ENCODE assay signal across 1 cellular context in the genomic region with DNA sequence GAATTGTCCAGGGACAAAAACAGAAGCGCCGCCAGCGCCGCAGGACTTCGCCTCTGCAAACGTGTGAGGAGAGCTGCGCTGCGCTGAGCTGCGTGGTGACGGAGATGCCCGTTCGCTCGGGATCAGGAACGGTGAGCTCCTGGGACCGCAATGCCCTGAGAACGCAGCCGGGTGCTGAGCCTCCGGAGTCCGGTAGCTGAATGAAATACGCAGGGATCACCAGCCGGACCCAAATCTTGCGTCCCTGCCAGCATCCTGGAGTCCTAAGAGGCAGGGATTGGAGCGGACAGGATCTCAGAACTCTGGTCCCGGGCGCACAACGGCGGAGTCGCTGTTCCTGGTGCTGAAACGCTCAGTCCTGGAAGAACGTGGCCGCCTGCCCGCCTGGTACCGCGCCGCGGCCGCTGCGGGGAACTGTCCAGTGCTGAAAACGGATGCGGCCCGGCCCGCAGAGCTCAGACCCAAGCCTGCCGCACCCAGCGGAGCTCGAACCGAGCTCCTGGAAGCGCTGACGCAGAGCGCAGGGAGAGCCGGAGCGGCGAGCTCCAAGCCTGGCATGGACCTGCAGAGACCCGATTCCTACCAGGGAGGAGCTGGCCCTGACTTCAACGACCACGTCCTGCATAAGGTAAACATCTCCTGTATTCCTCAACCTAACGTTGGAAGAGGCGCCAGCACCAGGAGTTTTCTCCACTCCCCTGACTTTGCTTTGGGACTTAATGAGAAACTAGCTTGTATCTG.
TF ChIP-seq lines count a peak whose summit lies in the region.

No MANE protein-coding gene starts in this region.

TF ChIP-seq in HepG2, 621 proteins besides CTCF, POLR2A, EP300 and RAD21 (continued from another document and continues in another):
- TF ChIP-seq, protein P1, sequence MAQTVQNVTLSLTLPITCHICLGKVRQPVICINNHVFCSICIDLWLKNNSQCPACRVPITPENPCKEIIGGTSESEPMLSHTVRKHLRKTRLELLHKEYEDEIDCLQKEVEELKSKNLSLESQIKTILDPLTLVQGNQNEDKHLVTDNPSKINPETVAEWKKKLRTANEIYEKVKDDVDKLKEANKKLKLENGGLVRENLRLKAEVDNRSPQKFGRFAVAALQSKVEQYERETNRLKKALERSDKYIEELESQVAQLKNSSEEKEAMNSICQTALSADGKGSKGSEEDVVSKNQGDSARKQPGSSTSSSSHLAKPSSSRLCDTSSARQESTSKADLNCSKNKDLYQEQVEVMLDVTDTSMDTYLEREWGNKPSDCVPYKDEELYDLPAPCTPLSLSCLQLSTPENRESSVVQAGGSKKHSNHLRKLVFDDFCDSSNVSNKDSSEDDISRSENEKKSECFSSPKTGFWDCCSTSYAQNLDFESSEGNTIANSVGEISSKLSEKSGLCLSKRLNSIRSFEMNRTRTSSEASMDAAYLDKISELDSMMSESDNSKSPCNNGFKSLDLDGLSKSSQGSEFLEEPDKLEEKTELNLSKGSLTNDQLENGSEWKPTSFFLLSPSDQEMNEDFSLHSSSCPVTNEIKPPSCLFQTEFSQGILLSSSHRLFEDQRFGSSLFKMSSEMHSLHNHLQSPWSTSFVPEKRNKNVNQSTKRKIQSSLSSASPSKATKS (CRISPR knock-in tag; IDR thresholded peaks at IDR 0.05), result peak; percentile 100
- TF ChIP-seq KLF12 (CRISPR knock-in tag; IDR thresholded peaks at IDR 0.05; ENCODE audit: borderline replicate concordance) (peak; percentile 100), POLR2AphosphoS2 (IDR thresholded peaks at IDR 0.05; ENCODE audit: low read depth, low read length) (no peak), FOXM1 (CRISPR knock-in tag; IDR thresholded peaks at IDR 0.05) (peak; percentile 98), ISX (CRISPR knock-in tag; conservative IDR thresholded peaks at IDR 0.05) (peak; percentile 100), GPN1 (CRISPR knock-in tag; IDR thresholded peaks at IDR 0.05; ENCODE audit: borderline replicate concordance) (peak; percentile 100), NR2F2 (IDR thresholded peaks at IDR 0.05; ENCODE audit: borderline replicate concordance, low read depth) (no peak), KLF16 (CRISPR knock-in tag; IDR thresholded peaks at IDR 0.05) (peak; percentile 100), LCORL (IDR thresholded peaks at IDR 0.05) (no peak), LCORL (CRISPR knock-in tag; IDR thresholded peaks at IDR 0.05) (peak; percentile 98), TARDBP (CRISPR knock-in tag; IDR thresholded peaks at IDR 0.05) (peak; percentile 98), JUN (CRISPR knock-in tag; IDR thresholded peaks at IDR 0.05) (peak; percentile 94), RFX3 (CRISPR knock-in tag; IDR thresholded peaks at IDR 0.05) (peak; percentile 71)
- TF ChIP-seq, protein P2, sequence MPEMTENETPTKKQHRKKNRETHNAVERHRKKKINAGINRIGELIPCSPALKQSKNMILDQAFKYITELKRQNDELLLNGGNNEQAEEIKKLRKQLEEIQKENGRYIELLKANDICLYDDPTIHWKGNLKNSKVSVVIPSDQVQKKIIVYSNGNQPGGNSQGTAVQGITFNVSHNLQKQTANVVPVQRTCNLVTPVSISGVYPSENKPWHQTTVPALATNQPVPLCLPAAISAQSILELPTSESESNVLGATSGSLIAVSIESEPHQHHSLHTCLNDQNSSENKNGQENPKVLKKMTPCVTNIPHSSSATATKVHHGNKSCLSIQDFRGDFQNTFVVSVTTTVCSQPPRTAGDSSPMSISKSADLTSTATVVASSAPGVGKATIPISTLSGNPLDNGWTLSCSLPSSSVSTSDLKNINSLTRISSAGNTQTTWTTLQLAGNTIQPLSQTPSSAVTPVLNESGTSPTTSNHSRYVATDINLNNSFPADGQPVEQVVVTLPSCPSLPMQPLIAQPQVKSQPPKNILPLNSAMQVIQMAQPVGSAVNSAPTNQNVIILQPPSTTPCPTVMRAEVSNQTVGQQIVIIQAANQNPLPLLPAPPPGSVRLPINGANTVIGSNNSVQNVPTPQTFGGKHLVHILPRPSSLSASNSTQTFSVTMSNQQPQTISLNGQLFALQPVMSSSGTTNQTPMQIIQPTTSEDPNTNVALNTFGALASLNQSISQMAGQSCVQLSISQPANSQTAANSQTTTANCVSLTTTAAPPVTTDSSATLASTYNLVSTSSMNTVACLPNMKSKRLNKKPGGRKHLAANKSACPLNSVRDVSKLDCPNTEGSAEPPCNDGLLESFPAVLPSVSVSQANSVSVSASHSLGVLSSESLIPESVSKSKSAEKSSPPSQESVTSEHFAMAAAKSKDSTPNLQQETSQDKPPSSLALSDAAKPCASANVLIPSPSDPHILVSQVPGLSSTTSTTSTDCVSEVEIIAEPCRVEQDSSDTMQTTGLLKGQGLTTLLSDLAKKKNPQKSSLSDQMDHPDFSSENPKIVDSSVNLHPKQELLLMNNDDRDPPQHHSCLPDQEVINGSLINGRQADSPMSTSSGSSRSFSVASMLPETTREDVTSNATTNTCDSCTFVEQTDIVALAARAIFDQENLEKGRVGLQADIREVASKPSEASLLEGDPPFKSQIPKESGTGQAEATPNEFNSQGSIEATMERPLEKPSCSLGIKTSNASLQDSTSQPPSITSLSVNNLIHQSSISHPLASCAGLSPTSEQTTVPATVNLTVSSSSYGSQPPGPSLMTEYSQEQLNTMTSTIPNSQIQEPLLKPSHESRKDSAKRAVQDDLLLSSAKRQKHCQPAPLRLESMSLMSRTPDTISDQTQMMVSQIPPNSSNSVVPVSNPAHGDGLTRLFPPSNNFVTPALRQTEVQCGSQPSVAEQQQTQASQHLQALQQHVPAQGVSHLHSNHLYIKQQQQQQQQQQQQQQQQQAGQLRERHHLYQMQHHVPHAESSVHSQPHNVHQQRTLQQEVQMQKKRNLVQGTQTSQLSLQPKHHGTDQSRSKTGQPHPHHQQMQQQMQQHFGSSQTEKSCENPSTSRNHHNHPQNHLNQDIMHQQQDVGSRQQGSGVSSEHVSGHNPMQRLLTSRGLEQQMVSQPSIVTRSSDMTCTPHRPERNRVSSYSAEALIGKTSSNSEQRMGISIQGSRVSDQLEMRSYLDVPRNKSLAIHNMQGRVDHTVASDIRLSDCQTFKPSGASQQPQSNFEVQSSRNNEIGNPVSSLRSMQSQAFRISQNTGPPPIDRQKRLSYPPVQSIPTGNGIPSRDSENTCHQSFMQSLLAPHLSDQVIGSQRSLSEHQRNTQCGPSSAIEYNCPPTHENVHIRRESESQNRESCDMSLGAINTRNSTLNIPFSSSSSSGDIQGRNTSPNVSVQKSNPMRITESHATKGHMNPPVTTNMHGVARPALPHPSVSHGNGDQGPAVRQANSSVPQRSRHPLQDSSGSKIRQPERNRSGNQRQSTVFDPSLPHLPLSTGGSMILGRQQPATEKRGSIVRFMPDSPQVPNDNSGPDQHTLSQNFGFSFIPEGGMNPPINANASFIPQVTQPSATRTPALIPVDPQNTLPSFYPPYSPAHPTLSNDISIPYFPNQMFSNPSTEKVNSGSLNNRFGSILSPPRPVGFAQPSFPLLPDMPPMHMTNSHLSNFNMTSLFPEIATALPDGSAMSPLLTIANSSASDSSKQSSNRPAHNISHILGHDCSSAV (CRISPR knock-in tag; IDR thresholded peaks at IDR 0.05; ENCODE audit: borderline replicate concordance), result peak; percentile 100
- TF ChIP-seq, protein P3, sequence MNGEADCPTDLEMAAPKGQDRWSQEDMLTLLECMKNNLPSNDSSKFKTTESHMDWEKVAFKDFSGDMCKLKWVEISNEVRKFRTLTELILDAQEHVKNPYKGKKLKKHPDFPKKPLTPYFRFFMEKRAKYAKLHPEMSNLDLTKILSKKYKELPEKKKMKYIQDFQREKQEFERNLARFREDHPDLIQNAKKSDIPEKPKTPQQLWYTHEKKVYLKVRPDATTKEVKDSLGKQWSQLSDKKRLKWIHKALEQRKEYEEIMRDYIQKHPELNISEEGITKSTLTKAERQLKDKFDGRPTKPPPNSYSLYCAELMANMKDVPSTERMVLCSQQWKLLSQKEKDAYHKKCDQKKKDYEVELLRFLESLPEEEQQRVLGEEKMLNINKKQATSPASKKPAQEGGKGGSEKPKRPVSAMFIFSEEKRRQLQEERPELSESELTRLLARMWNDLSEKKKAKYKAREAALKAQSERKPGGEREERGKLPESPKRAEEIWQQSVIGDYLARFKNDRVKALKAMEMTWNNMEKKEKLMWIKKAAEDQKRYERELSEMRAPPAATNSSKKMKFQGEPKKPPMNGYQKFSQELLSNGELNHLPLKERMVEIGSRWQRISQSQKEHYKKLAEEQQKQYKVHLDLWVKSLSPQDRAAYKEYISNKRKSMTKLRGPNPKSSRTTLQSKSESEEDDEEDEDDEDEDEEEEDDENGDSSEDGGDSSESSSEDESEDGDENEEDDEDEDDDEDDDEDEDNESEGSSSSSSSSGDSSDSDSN (CRISPR knock-in tag; IDR thresholded peaks at IDR 0.05), result peak; percentile 97
- TF ChIP-seq, protein P4, sequence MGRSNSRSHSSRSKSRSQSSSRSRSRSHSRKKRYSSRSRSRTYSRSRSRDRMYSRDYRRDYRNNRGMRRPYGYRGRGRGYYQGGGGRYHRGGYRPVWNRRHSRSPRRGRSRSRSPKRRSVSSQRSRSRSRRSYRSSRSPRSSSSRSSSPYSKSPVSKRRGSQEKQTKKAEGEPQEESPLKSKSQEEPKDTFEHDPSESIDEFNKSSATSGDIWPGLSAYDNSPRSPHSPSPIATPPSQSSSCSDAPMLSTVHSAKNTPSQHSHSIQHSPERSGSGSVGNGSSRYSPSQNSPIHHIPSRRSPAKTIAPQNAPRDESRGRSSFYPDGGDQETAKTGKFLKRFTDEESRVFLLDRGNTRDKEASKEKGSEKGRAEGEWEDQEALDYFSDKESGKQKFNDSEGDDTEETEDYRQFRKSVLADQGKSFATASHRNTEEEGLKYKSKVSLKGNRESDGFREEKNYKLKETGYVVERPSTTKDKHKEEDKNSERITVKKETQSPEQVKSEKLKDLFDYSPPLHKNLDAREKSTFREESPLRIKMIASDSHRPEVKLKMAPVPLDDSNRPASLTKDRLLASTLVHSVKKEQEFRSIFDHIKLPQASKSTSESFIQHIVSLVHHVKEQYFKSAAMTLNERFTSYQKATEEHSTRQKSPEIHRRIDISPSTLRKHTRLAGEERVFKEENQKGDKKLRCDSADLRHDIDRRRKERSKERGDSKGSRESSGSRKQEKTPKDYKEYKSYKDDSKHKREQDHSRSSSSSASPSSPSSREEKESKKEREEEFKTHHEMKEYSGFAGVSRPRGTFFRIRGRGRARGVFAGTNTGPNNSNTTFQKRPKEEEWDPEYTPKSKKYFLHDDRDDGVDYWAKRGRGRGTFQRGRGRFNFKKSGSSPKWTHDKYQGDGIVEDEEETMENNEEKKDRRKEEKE (IDR thresholded peaks at IDR 0.05), result no peak
- TF ChIP-seq, protein P5, sequence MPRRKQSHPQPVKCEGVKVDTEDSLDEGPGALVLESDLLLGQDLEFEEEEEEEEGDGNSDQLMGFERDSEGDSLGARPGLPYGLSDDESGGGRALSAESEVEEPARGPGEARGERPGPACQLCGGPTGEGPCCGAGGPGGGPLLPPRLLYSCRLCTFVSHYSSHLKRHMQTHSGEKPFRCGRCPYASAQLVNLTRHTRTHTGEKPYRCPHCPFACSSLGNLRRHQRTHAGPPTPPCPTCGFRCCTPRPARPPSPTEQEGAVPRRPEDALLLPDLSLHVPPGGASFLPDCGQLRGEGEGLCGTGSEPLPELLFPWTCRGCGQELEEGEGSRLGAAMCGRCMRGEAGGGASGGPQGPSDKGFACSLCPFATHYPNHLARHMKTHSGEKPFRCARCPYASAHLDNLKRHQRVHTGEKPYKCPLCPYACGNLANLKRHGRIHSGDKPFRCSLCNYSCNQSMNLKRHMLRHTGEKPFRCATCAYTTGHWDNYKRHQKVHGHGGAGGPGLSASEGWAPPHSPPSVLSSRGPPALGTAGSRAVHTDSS (CRISPR knock-in tag; conservative IDR thresholded peaks at IDR 0.05), result no peak
- TF ChIP-seq, protein P6, sequence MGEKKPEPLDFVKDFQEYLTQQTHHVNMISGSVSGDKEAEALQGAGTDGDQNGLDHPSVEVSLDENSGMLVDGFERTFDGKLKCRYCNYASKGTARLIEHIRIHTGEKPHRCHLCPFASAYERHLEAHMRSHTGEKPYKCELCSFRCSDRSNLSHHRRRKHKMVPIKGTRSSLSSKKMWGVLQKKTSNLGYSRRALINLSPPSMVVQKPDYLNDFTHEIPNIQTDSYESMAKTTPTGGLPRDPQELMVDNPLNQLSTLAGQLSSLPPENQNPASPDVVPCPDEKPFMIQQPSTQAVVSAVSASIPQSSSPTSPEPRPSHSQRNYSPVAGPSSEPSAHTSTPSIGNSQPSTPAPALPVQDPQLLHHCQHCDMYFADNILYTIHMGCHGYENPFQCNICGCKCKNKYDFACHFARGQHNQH (CRISPR knock-in tag; IDR thresholded peaks at IDR 0.05), result peak; percentile 100
- TF ChIP-seq, protein P7, sequence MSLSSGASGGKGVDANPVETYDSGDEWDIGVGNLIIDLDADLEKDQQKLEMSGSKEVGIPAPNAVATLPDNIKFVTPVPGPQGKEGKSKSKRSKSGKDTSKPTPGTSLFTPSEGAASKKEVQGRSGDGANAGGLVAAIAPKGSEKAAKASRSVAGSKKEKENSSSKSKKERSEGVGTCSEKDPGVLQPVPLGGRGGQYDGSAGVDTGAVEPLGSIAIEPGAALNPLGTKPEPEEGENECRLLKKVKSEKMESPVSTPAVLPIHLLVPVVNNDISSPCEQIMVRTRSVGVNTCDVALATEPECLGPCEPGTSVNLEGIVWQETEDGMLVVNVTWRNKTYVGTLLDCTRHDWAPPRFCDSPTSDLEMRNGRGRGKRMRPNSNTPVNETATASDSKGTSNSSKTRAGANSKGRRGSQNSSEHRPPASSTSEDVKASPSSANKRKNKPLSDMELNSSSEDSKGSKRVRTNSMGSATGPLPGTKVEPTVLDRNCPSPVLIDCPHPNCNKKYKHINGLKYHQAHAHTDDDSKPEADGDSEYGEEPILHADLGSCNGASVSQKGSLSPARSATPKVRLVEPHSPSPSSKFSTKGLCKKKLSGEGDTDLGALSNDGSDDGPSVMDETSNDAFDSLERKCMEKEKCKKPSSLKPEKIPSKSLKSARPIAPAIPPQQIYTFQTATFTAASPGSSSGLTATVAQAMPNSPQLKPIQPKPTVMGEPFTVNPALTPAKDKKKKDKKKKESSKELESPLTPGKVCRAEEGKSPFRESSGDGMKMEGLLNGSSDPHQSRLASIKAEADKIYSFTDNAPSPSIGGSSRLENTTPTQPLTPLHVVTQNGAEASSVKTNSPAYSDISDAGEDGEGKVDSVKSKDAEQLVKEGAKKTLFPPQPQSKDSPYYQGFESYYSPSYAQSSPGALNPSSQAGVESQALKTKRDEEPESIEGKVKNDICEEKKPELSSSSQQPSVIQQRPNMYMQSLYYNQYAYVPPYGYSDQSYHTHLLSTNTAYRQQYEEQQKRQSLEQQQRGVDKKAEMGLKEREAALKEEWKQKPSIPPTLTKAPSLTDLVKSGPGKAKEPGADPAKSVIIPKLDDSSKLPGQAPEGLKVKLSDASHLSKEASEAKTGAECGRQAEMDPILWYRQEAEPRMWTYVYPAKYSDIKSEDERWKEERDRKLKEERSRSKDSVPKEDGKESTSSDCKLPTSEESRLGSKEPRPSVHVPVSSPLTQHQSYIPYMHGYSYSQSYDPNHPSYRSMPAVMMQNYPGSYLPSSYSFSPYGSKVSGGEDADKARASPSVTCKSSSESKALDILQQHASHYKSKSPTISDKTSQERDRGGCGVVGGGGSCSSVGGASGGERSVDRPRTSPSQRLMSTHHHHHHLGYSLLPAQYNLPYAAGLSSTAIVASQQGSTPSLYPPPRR (CRISPR knock-in tag; IDR thresholded peaks at IDR 0.05; ENCODE audit: borderline replicate concordance), result peak; percentile 92
- TF ChIP-seq, protein P8, sequence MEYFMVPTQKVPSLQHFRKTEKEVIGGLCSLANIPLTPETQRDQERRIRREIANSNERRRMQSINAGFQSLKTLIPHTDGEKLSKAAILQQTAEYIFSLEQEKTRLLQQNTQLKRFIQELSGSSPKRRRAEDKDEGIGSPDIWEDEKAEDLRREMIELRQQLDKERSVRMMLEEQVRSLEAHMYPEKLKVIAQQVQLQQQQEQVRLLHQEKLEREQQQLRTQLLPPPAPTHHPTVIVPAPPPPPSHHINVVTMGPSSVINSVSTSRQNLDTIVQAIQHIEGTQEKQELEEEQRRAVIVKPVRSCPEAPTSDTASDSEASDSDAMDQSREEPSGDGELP (IDR thresholded peaks at IDR 0.05; ENCODE audit: borderline replicate concordance, low read depth), result peak; percentile 62; the same call in 1 of the 2 replicates
